8 cellular contexts compared by ENCODE assay signal in the genomic region with DNA sequence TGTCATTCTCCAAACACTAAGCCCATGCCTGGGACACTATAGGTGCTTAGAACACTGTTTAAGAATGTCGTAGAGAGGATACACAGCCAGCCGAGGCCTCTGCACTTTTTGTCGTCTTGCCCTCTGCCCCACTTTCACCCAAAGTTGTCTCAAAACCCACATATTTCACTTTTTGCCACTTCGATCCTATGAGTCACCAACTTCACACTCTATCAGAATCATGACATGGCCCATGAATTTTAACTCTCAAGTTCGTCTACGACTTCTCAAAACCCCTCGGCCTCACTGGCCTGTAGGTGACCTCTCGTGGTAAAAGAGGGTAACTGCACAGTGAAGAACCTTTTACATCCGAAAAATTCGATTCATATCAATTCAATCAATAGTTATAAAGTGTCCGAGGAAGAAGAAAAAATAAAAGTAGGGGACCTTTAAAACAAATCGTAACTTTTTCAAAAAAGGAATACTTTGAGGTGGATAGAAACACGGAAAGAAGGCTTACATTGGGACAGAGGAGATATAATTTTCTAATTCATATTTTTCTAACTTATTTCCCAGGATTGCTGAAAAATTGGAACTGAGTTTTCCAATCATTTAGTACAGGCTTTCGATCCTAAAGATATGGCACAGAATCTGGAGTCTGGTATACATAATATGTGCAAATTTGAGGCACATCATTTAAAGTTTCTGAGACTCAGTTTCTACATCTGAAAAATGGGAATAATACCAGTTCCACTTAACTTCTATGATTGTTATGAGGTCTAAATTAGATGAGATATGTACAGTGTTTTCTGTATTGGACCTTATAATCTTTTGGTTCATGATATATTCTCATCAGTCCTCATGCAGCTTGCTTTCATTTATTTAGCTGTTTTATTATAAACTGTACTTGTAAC.
DNase-seq lines count a peak whose midpoint lies in the region; ATAC-seq, FAIRE-seq and TF ChIP-seq lines count a peak whose summit lies in the region.

No MANE protein-coding gene starts in this region.

- TF ChIP-seq CTCF in BJ (IDR thresholded peaks at IDR 0.05; ENCODE audit: insufficient read depth, low read depth, low read length) (peak; percentile 86), LNCAP (IDR thresholded peaks at IDR 0.05) (peak; percentile 88), WERI-Rb-1 (IDR thresholded peaks at IDR 0.05; ENCODE audit: low read depth, low read length) (peak; percentile 64; the same call in 1 of the 2 replicates), fibroblast of villous mesenchyme (IDR thresholded peaks at IDR 0.05; ENCODE audit: insufficient read depth, low read depth, low read length) (peak; percentile 92), ovary (IDR thresholded peaks at IDR 0.05) (peak; percentile 23 to 66 (median 41))

- H3K36me3 ChIP-seq in BJ (ENCODE audit: control insufficient read depth, insufficient read depth, low read length) = no peaks in the 10 kb centered on the region
- H3K36me3 ChIP-seq in WERI-Rb-1 = no peaks in the 10 kb centered on the region
- H3K36me3 ChIP-seq in ovary = no peaks in the 10 kb centered on the region

- H3K27me3 ChIP-seq in BJ (ENCODE audit: control insufficient read depth, insufficient read depth, low read length) (no peaks in the 10 kb centered on the region), WERI-Rb-1 (ENCODE audit: insufficient read depth, low read depth, severe bottlenecking) (no peaks in the 10 kb centered on the region), ovary (no peaks in the 10 kb centered on the region)

- TF ChIP-seq EP300 in ovary (IDR thresholded peaks at IDR 0.05) = no peak

- POLR2A ChIA-PET in BJ (lab: Charles Lee) = no interaction called here

- H3K4me1 ChIP-seq in ovary (ENCODE audit: insufficient read depth) = no peaks in the 10 kb centered on the region

- ATAC-seq in GM21723 (IDR thresholded peaks at IDR 0.05; ENCODE audit: unreplicated experiment) = no peak
- ATAC-seq in HG03439 (IDR thresholded peaks at IDR 0.05; ENCODE audit: unreplicated experiment) = no peak

- no peak overlapping the region for H3K4me3 ChIP-seq in BJ (ENCODE audit: low read depth, low read length)
- H3K4me3 ChIP-seq in WERI-Rb-1 (ENCODE audit: low read depth, low read length) = no peak overlapping the region
- H3K4me3 ChIP-seq in fibroblast of villous mesenchyme (ENCODE audit: low read depth, low read length) = no peak overlapping the region
- no peak overlapping the region for H3K4me3 ChIP-seq in ovary

- FAIRE-seq in GM12892 (lab: Jason Lieb, UNC) = peak; percentile 17

- H3K9me3 ChIP-seq in WERI-Rb-1 (ENCODE audit: severe bottlenecking) (no peaks in the 10 kb centered on the region), ovary (no peaks in the 10 kb centered on the region)

- intact Hi-C loops in ovary (cut with DNase I) = loop anchor here in 3 of 4 donors (5.0 kb wide), 1 partner anchor 127 kb away; no protein-coding TSS in a partner anchor

- DNase-seq in BJ (ENCODE audit: low read depth) (no peak), GM12892 (ENCODE audit: insufficient read length) (peak; percentile 19), WERI-Rb-1 (peak; percentile 30), fibroblast of villous mesenchyme (ENCODE audit: low read depth) (peak; percentile 54), ovary (no peak)

- H3K27ac ChIP-seq in WERI-Rb-1 (no peak overlapping the region), ovary (no peak overlapping the region)

- WGBS in ovary, 3 donors = 26 to 30% (median 29%) methylated on average over 14 of the region's 14 CpGs

- CTCF ChIA-PET in BJ (lab: Yijun Ruan, JAX) = interaction anchor here (0.6 to 5.4 kb wide), 8 partner anchors 56 to 256 kb away, joined by 3 to 98 read pairs (median 4); no protein-coding TSS in a partner anchor

- TF ChIP-seq POLR2A in GM12892 (IDR thresholded peaks at IDR 0.05; ENCODE audit: low read depth, low read length) = no peak
- no peak for TF ChIP-seq POLR2A in ovary (IDR thresholded peaks at IDR 0.05)

Comparison
In these comparisons a context has a peak if more than half of its experiments do, and no peak if none do; other contexts are left out.
1. DNase-seq: peak in GM12892 (single experiment), WERI-Rb-1 (single experiment) and fibroblast of villous mesenchyme (single experiment); none in BJ (single experiment) and ovary (0 of 5).
2. CTCF ChIP-seq: peak in every context shown above with its lines; median percentile 92 in fibroblast of villous mesenchyme; 88 in LNCAP; 86 in BJ; 64 in WERI-Rb-1; 41 in ovary.